1 cellular context compared by ENCODE assay signal in the genomic region with DNA sequence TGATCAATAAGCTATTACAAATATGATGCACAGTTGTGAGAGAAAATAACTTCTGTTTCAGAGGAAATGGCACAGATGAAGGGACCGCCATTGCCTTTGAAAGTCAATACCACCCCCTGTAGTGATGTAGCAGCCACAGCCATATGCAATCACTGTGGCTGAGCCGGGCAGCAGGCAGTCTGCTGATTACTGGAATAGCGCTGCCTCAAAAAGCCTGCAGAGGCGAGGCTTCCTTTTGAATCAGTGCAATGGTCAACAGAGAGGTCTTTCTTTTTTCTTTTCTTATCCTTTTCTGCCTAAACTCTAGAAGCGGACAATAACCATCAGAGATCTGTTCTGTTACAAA.
TF ChIP-seq lines count a peak whose summit lies in the region.

No MANE protein-coding gene starts in this region.

TF ChIP-seq in GM23338, 12 proteins besides CTCF, POLR2A, EP300 and RAD21 (continued from another document):
- TF ChIP-seq ZNF462 (CRISPR knock-in tag; IDR thresholded peaks at IDR 0.05) (no peak), STAT1 (IDR thresholded peaks at IDR 0.05; ENCODE audit: unreplicated experiment) (no peak), CREB1 (CRISPR knock-in tag; IDR thresholded peaks at IDR 0.05; ENCODE audit: low read depth) (no peak), ETS1 (IDR thresholded peaks at IDR 0.05) (no peak), ZNF114 (CRISPR knock-in tag; IDR thresholded peaks at IDR 0.05) (no peak), REST (IDR thresholded peaks at IDR 0.05; ENCODE audit: unreplicated experiment) (no peak)
